ENCODE assay signal across 8 cellular contexts in genomic region chr6:31568537-31568961, GRCh38. TPM values are rescaled to one million over a fixed set of nuclear protein-coding genes. Genes with fewer than 3 reads are reported as not detected.
DNase-seq lines count a peak whose midpoint lies in the region; ATAC-seq and TF ChIP-seq lines count a peak whose summit lies in the region.

No MANE protein-coding gene starts in this region.

- POLR2A ChIA-PET in activated CD8-positive, alpha-beta T cell treated with anti-CD3 and anti-CD28 coated beads for 36 hours (lab: Charles Lee) = interaction anchor here (0.7 to 35.7 kb wide), 9 partner anchors 2 to 259 kb away, joined by 3 to 1181 read pairs (median 4); partner anchors contain the start of genes DDX39B, HSPA1B, LST1 and LTA

- TF ChIP-seq CTCF in CD14-positive monocyte (IDR thresholded peaks at IDR 0.05) = no peak
- TF ChIP-seq CTCF in activated CD8-positive, alpha-beta T cell treated with anti-CD3 and anti-CD28 coated beads for 36 hours (IDR thresholded peaks at IDR 0.05) = no peak

- intact Hi-C loops in CD14-positive monocyte (cut with micrococcal nuclease) = loop anchor here in 1 of 2 donors (1.0 kb wide), 1 partner anchor 8 kb away; no protein-coding TSS in a partner anchor
- intact Hi-C loops in activated CD8-positive, alpha-beta T cell treated with anti-CD3 and anti-CD28 coated beads for 36 hours (cut with micrococcal nuclease) = loop anchor here (1.0 to 10.0 kb wide), 2 partner anchors 9 to 256 kb away; partner anchors contain the start of gene HSPA1B

- ATAC-seq in GM19372 (IDR thresholded peaks at IDR 0.05; ENCODE audit: low read depth, unreplicated experiment) (peak; percentile 63), HG03378 (IDR thresholded peaks at IDR 0.05; ENCODE audit: unreplicated experiment) (peak; percentile 54)
- peak; percentile 53 for ATAC-seq in activated CD8-positive, alpha-beta T cell treated with anti-CD3 and anti-CD28 coated beads for 36 hours

- peaks cover 0 to 2% (median 0%) of the 10 kb centered on the region in 7 donors for H3K9me3 Mint-ChIP-seq in CD14-positive monocyte
- H3K9me3 Mint-ChIP-seq in activated CD8-positive, alpha-beta T cell treated with anti-CD3 and anti-CD28 coated beads for 36 hours = no peaks in the 10 kb centered on the region

- CTCF ChIA-PET in activated CD8-positive, alpha-beta T cell treated with anti-CD3 and anti-CD28 coated beads for 36 hours (lab: Charles Lee) = interaction anchor here (1.0 to 56.2 kb wide), 5 partner anchors 10 to 26 kb away, joined by 3 to 2542 read pairs (median 25); partner anchors contain the start of genes LST1, LTB, NCR3 and NFKBIL1

- H3K36me3 Mint-ChIP-seq in CD14-positive monocyte = peaks cover 4 to 6% of the 10 kb centered on the region in 2 donors
- H3K36me3 Mint-ChIP-seq in activated CD8-positive, alpha-beta T cell treated with anti-CD3 and anti-CD28 coated beads for 36 hours (ENCODE audit: low read depth) = peaks cover 30% of the 10 kb centered on the region

- H3K27ac Mint-ChIP-seq in CD14-positive monocyte = peak overlapping the region; percentile 90 to 99 (median 97)
- peak overlapping the region; percentile 91 for H3K27ac Mint-ChIP-seq in activated CD8-positive, alpha-beta T cell treated with anti-CD3 and anti-CD28 coated beads for 36 hours

- H3K4me3 Mint-ChIP-seq in CD14-positive monocyte = peak overlapping the region; percentile 42 to 77
- H3K4me3 Mint-ChIP-seq in activated CD8-positive, alpha-beta T cell treated with anti-CD3 and anti-CD28 coated beads for 36 hours = peak overlapping the region; percentile 54

- DNase-seq in CD14-positive monocyte (ENCODE audit: low spot score) = peak; percentile 87
- peak; percentile 88 for DNase-seq in activated CD8-positive, alpha-beta T cell treated with anti-CD3 and anti-CD28 coated beads for 36 hours
- peak; percentile 62 for DNase-seq in stimulated activated CD4-positive, alpha-beta T cell treated with anti-CD3 and anti-CD28 coated beads, Interleukin-4, amount 100 ng/mL, for 1 hour
- no peak for DNase-seq in NCI-H524 treated with DMSO at 0.1 percent for 48 hours (lab: John Stamatoyannopoulos, UW)
- no peak for DNase-seq in NCI-H526 (lab: John Stamatoyannopoulos, UW)
- DNase-seq in occipital lobe (lab: John Stamatoyannopoulos, UW) = no peak

- H3K27me3 Mint-ChIP-seq in CD14-positive monocyte (ENCODE audit: low read depth in 3 of 3) = peaks cover 1 to 7% (median 2%) of the 10 kb centered on the region in 3 donors
- no peaks in the 10 kb centered on the region for H3K27me3 Mint-ChIP-seq in activated CD8-positive, alpha-beta T cell treated with anti-CD3 and anti-CD28 coated beads for 36 hours

- peaks cover 52% of the 10 kb centered on the region for H3K4me1 Mint-ChIP-seq in CD14-positive monocyte
- H3K4me1 Mint-ChIP-seq in activated CD8-positive, alpha-beta T cell treated with anti-CD3 and anti-CD28 coated beads for 36 hours (ENCODE audit: low read depth) = peaks cover 70% of the 10 kb centered on the region

RNA-seq across cellular contexts. Expression of gene LTA, which starts 3.5 kb away (rescaled TPM):
- under 1 TPM in 1 of 2 donors, not detected in 1; 0.26 TPM for polyA plus RNA-seq in CD14-positive monocyte
- total RNA-seq in activated CD8-positive, alpha-beta T cell treated with anti-CD3 and anti-CD28 coated beads for 36 hours = 100 to 1,000 TPM; 713 to 724 TPM
- not detected for total RNA-seq in occipital lobe

RNA-seq across cellular contexts. Expression of gene TNF, which starts 6.8 kb away (rescaled TPM):
- 10 to 100 TPM in 1 of 2 donors, 1 to 10 TPM in 1; 9.6 to 13.7 TPM for polyA plus RNA-seq in CD14-positive monocyte
- total RNA-seq in activated CD8-positive, alpha-beta T cell treated with anti-CD3 and anti-CD28 coated beads for 36 hours = 10 to 100 TPM; 89.2 to 92.5 TPM
- not detected for total RNA-seq in occipital lobe

RNA-seq across cellular contexts. Expression of gene LTB, which starts 13.7 kb away (rescaled TPM):
- polyA plus RNA-seq in CD14-positive monocyte = 10 to 100 TPM; 21.6 to 25.5 TPM
- 100 to 1,000 TPM; 368 to 375 TPM for total RNA-seq in activated CD8-positive, alpha-beta T cell treated with anti-CD3 and anti-CD28 coated beads for 36 hours
- total RNA-seq in occipital lobe = 0.31 TPM

RNA-seq across cellular contexts. Expression of gene LST1, which starts 17.5 kb away (rescaled TPM):
- 1,000 to 10,000 TPM; 1,103 to 1,202 TPM for polyA plus RNA-seq in CD14-positive monocyte
- 10 to 100 TPM; 40.4 to 43.6 TPM for total RNA-seq in activated CD8-positive, alpha-beta T cell treated with anti-CD3 and anti-CD28 coated beads for 36 hours
- 0.94 TPM for total RNA-seq in occipital lobe

RNA-seq across cellular contexts. Expression of gene NFKBIL1, which starts 21.1 kb away (rescaled TPM):
- 10 to 100 TPM in 1 of 2 donors, 1 to 10 TPM in 1; 7.7 to 10.3 TPM for polyA plus RNA-seq in CD14-positive monocyte
- total RNA-seq in activated CD8-positive, alpha-beta T cell treated with anti-CD3 and anti-CD28 coated beads for 36 hours = 10 to 100 TPM; 11.3 to 13.0 TPM
- total RNA-seq in occipital lobe = 21.7 TPM

Comparison
In these comparisons a context has a peak if more than half of its experiments do, and no peak if none do; other contexts are left out.
1. DNase-seq: peak in CD14-positive monocyte (single experiment), activated CD8-positive, alpha-beta T cell treated with anti-CD3 and anti-CD28 coated beads for 36 hours (single experiment) and stimulated activated CD4-positive, alpha-beta T cell treated with anti-CD3 and anti-CD28 coated beads, Interleukin-4, amount 100 ng/mL, for 1 hour (single experiment); none in NCI-H524 treated with DMSO at 0.1 percent for 48 hours (single experiment), NCI-H526 (0 of 2) and occipital lobe (single experiment).
2. RNA of gene LTA, which starts 3.5 kb away (total RNA-seq): 713 to 724 TPM in activated CD8-positive, alpha-beta T cell treated with anti-CD3 and anti-CD28 coated beads for 36 hours; not detected in occipital lobe (single experiment); every median in the first group is over 100 times any median in the second.
3. RNA of gene TNF, which starts 6.8 kb away (total RNA-seq): 89.2 to 92.5 TPM in activated CD8-positive, alpha-beta T cell treated with anti-CD3 and anti-CD28 coated beads for 36 hours; not detected in occipital lobe (single experiment); every median in the first group is over 10 times any median in the second.
4. RNA of gene LTB, which starts 13.7 kb away (total RNA-seq): 368 to 375 TPM in activated CD8-positive, alpha-beta T cell treated with anti-CD3 and anti-CD28 coated beads for 36 hours; 0.31 TPM in occipital lobe (single experiment); every median in the first group is over 100 times any median in the second.
5. Peak in every context shown above with its lines, with median percentiles within 50 percentile points of each other: ATAC-seq.